In the genomic region with DNA sequence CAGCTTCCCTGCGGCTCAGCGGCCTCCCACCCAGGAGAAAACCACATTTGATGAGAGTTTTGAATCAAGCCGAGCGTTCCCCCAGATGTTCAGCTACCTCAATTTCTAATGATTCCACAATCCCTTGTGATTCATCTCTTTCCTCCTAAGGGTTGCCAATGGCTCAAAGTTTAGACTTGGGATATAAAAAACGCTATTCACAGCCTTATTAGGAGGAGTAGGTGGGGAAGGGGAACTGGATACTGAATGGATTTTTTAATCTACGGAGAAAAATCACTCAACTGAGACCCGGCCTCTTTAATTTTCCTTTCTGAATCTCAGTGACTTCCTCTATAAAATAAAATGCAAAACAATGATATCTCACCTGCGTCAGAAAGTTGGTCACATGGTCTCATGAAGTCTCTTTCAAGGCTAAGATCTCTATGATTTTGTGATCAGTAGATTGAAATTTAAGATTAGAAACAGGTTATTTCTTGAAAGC, we compare ENCODE assay signal across 10 cellular contexts.
DNase-seq lines count a peak whose midpoint lies in the region; ATAC-seq and TF ChIP-seq lines count a peak whose summit lies in the region.
"Had no signal": no experiment of that assay in that cellular context is flagged by ENCODE, and none has a peak within 500 bp of the region (broad histone marks: within the 10 kb centered on the region; RNA-seq: fewer than 3 reads in every experiment).

No MANE protein-coding gene starts in this region.

- H3K4me1 ChIP-seq in SJCRH30 (peaks cover 3% of the 10 kb centered on the region; the same call in 1 of the 2 replicates), prostate gland (replicated peaks) (no peaks in the 10 kb centered on the region)

- no peaks in the 10 kb centered on the region for H3K27me3 ChIP-seq in SJCRH30
- no peaks in the 10 kb centered on the region for H3K27me3 ChIP-seq in prostate gland (replicated peaks; ENCODE audit: insufficient read depth)

- no peak for TF ChIP-seq CTCF in prostate gland (IDR thresholded peaks at IDR 0.05)

- no peaks in the 10 kb centered on the region for H3K36me3 ChIP-seq in SJCRH30
- H3K36me3 ChIP-seq in prostate gland, result no peaks in the 10 kb centered on the region

- DNase-seq in EL, result peak; percentile 44
- DNase-seq in SJCRH30, result no peak
- DNase-seq in germinal center (ENCODE audit: low spot score), result peak; percentile 40
- no peak for DNase-seq in prostate gland (ENCODE audit: low spot score)
- no peak for DNase-seq in stimulated activated CD4-positive, alpha-beta T cell treated with anti-CD3 and anti-CD28 coated beads, Interleukin-2, amount 100 ng/mL, for 24 hours
- DNase-seq in LoVo (ENCODE audit: low spot score), result no peak
- DNase-seq: NCI-H2029; stimulated activated naive CD4-positive, alpha-beta T cell had no signal

- ATAC-seq in GM21619 (IDR thresholded peaks at IDR 0.05; ENCODE audit: unreplicated experiment) (no peak), HG02970 (IDR thresholded peaks at IDR 0.05; ENCODE audit: low FRiP score, unreplicated experiment) (no peak)

- H3K27ac ChIP-seq in SJCRH30 (no peak overlapping the region), prostate gland (no peak overlapping the region)

- H3K9me3 ChIP-seq in SJCRH30 (replicated peaks), result no peaks in the 10 kb centered on the region
- H3K9me3 ChIP-seq in prostate gland, result no peaks in the 10 kb centered on the region

- peak overlapping the region; percentile 61 for H3K4me3 ChIP-seq in SJCRH30
- peak overlapping the region; percentile 36 to 44 for H3K4me3 ChIP-seq in prostate gland

- intact Hi-C loops in prostate gland (cut with DNase I), result loop anchor here (5.0 to 10.0 kb wide), 3 partner anchors 366 to 548 kb away; no protein-coding TSS in a partner anchor

- 40% methylated on average over 8 of the region's 8 CpGs for WGBS in prostate gland

- no peak for TF ChIP-seq POLR2A in prostate gland (IDR thresholded peaks at IDR 0.05)

Comparison
In these comparisons a context has a peak if more than half of its experiments do, and no peak if none do; other contexts are left out.
1. DNase-seq: peak in EL (single experiment) and germinal center (single experiment); none in SJCRH30 (0 of 2), prostate gland (single experiment), stimulated activated CD4-positive, alpha-beta T cell treated with anti-CD3 and anti-CD28 coated beads, Interleukin-2, amount 100 ng/mL, for 24 hours (0 of 2) and LoVo (single experiment).